In genomic region chr12:120116443-120116791, GRCh38 we compare ENCODE assay signal across 8 cellular contexts. TPM values are rescaled to one million over a fixed set of nuclear protein-coding genes. Genes with fewer than 3 reads are reported as not detected.
DNase-seq lines count a peak whose midpoint lies in the region; ATAC-seq and TF ChIP-seq lines count a peak whose summit lies in the region.

Gene RAB35, minus strand, starts transcription at chr12:120116753. Its CDS starts 103 bp downstream, at chr12:120116650.

- intact Hi-C loops in dorsolateral prefrontal cortex (cut with DNase I) = loop anchor here in 1 of 2 donors (2.0 to 5.0 kb wide), 2 partner anchors 30 to 81 kb away; no protein-coding TSS in a partner anchor
- intact Hi-C loops in mucosa of descending colon (cut with DNase I, micrococcal nuclease) = no loop called here

- TF ChIP-seq CTCF in LNCaP clone FGC (IDR thresholded peaks at IDR 0.05; ENCODE audit: control insufficient read depth, extremely low read depth, insufficient read depth) (no peak), dorsolateral prefrontal cortex (IDR thresholded peaks at IDR 0.05 in 54 of 56, conservative IDR thresholded peaks at IDR 0.05 in 2 of 56; ENCODE audit: low read depth in 1 of 56, partially characterized antibody in 56 of 56) (peak in 2 of 56 donors; percentile 9 to 14), mucosa of descending colon (IDR thresholded peaks at IDR 0.05) (no peak), GM10266 (IDR thresholded peaks at IDR 0.05; ENCODE audit: control insufficient read depth, insufficient read depth, low read depth, missing control alignments) (no peak)

- H3K4me3 ChIP-seq in GM08714 (ENCODE audit: low read length) (peak within 1 kb of the TSS; percentile 99), LNCaP clone FGC (ENCODE audit: low read depth, low read length) (peak within 1 kb of the TSS; percentile 74), dorsolateral prefrontal cortex (peak within 1 kb of the TSS; percentile 64 to 97 (median 88)), mucosa of descending colon (peak within 1 kb of the TSS; percentile 58)

- ATAC-seq in mucosa of descending colon (no peak), GM19452 (IDR thresholded peaks at IDR 0.05; ENCODE audit: unreplicated experiment) (no peak)

- peaks cover 26% of the 10 kb centered on the region for H3K4me1 ChIP-seq in mucosa of descending colon (ENCODE audit: low read depth)

- peak within 1 kb of the TSS; percentile 45 to 98 (median 90) for H3K27ac ChIP-seq in dorsolateral prefrontal cortex

- no peaks in the 10 kb centered on the region for H3K27me3 ChIP-seq in dorsolateral prefrontal cortex

- DNase-seq in LNCaP clone FGC (ENCODE audit: low read depth) = peak; percentile 70
- peak in 4 of 10 donors; percentile 83 to 91 (median 88) for DNase-seq in dorsolateral prefrontal cortex
- no peak for DNase-seq in mucosa of descending colon
- no peak for DNase-seq in GM10266 (ENCODE audit: extremely low spot score)
- DNase-seq in Ammon's horn (ENCODE audit: low spot score) = no peak
- DNase-seq in DMS79 treated with DMSO at 0.1 percent for 48 hours (lab: John Stamatoyannopoulos, UW) = no peak

- no peaks in the 10 kb centered on the region for H3K9me3 ChIP-seq in mucosa of descending colon

- no peaks in the 10 kb centered on the region for H3K36me3 ChIP-seq in mucosa of descending colon (ENCODE audit: low read depth)

RNA-seq across cellular contexts. Expression of gene RAB35, which starts in this region (rescaled TPM):
- total RNA-seq in dorsolateral prefrontal cortex (10 to 100 TPM; 35.0 to 69.2 (median 52.4) TPM), mucosa of descending colon (10 to 100 TPM; 50.1 to 56.5 (median 51.3) TPM)
